ENCODE assay signal across 14 cellular contexts in the genomic region with DNA sequence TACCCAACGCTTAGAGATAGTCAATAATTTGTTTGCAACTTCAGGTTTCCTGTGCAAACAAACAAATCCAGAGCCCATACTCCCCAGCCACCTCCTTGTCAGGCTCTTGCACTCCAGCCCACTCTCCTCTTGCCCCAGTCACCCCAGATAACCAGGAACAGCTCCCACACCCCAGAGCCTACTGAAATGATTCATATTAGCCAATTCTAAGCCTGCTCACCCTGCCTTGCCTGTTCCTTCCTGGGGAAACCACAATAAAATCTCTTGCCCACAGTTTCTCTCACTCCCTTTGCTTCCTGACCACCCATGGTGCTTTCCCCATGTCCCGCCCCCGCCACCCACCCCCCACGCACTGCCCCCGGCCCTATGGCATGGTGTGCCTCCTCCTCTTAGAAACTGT. TPM values are rescaled to one million over a fixed set of nuclear protein-coding genes. Genes with fewer than 3 reads are reported as not detected.
DNase-seq lines count a peak whose midpoint lies in the region; ATAC-seq and TF ChIP-seq lines count a peak whose summit lies in the region.
"Had no signal": no experiment of that assay in that cellular context is flagged by ENCODE, and none has a peak within 500 bp of the region (broad histone marks: within the 10 kb centered on the region; RNA-seq: fewer than 3 reads in every experiment).

No MANE protein-coding gene starts in this region.

- intact Hi-C loops in Caco-2 (cut with micrococcal nuclease; ENCODE audit: unreplicated experiment), result no loop called here

- no peak overlapping the region for H3K4me3 ChIP-seq in Caco-2 (ENCODE audit: low read depth, low read length)

- H3K4me1 ChIP-seq in Caco-2, result no peaks in the 10 kb centered on the region

- POLR2A ChIA-PET in Caco-2 (lab: Charles Lee), result no interaction called here

- H3K4me3 Mint-ChIP-seq in activated T-cell treated with anti-CD3 and anti-CD28 coated beads, Interleukin-2, amount 50 U/mL, for 72 hours, result peak overlapping the region; percentile 28 to 39
- H3K4me3 Mint-ChIP-seq in Caco-2 (ENCODE audit: unreplicated experiment), result no peak overlapping the region
- H3K4me3 Mint-ChIP-seq: stimulated activated memory B cell treated with anti-CD40 and anti-IgM and Interleukin-4, amounts not matched to agents 10 μg/mL and 1 μg/mL and 100 μg/mL, for 72 hours had no signal

- DNase-seq in GDM1 (lab: John Stamatoyannopoulos, UW), result peak; percentile 71
- peak; percentile 37 for DNase-seq in OCI-M2 (lab: John Stamatoyannopoulos, UW; ENCODE audit: unreplicated experiment)
- peak; percentile 23 to 38 for DNase-seq in activated T-cell treated with anti-CD3 and anti-CD28 coated beads, Interleukin-2, amount 50 U/mL, for 72 hours
- DNase-seq in stimulated activated CD4-positive, alpha-beta T cell treated with anti-CD3 and anti-CD28 coated beads, Interleukin-15, amount 100 ng/mL, for 48 hours (ENCODE audit: low read depth in 2 of 2), result peak; percentile 9 to 25
- DNase-seq in effector CD4-positive, alpha-beta T cell, result no peak
- DNase-seq in NCI-H2107 (lab: John Stamatoyannopoulos, UW), result no peak
- no peak for DNase-seq in Caco-2
- DNase-seq: DMS53 had no signal

- CTCF ChIA-PET in Caco-2 (lab: Charles Lee), result no interaction called here

- ATAC-seq in activated T-cell treated with anti-CD3 and anti-CD28 coated beads, Interleukin-2, amount 50 U/mL, for 72 hours (replicated peaks in 1 of 2), result peak; percentile 83 to 88
- no peak for ATAC-seq in HG03457 (IDR thresholded peaks at IDR 0.05; ENCODE audit: unreplicated experiment)
- ATAC-seq: stimulated activated memory B cell treated with anti-CD40 and anti-IgM and Interleukin-4, amounts not matched to agents 10 μg/mL and 1 μg/mL and 100 μg/mL, for 72 hours had no signal

- BruUV-seq in Caco-2 (replicated peaks; lab: Mats Ljungman, UMichigan), result no TSS peak

- no peaks in the 10 kb centered on the region for H3K27me3 ChIP-seq in Caco-2 (replicated peaks; ENCODE audit: control insufficient read depth, insufficient read depth, low read length)

- H3K27me3 Mint-ChIP-seq in activated T-cell treated with anti-CD3 and anti-CD28 coated beads, Interleukin-2, amount 50 U/mL, for 72 hours (ENCODE audit: low read depth), result peaks cover 11% of the 10 kb centered on the region
- no peaks in the 10 kb centered on the region for H3K27me3 Mint-ChIP-seq in Caco-2 (ENCODE audit: insufficient read depth, unreplicated experiment)

- H3K4me1 Mint-ChIP-seq in activated T-cell treated with anti-CD3 and anti-CD28 coated beads, Interleukin-2, amount 50 U/mL, for 72 hours (ENCODE audit: low read depth), result peaks cover 55% of the 10 kb centered on the region
- no peaks in the 10 kb centered on the region for H3K4me1 Mint-ChIP-seq in Caco-2 (ENCODE audit: low read depth, unreplicated experiment)

- TF ChIP-seq CTCF in Caco-2 (IDR thresholded peaks at IDR 0.05; ENCODE audit: insufficient read depth in 1 of 2, low read depth in 1 of 2, low read length in 1 of 2, severe bottlenecking in 1 of 2, unreplicated experiment in 1 of 2), result no peak

- H3K27ac Mint-ChIP-seq in activated T-cell treated with anti-CD3 and anti-CD28 coated beads, Interleukin-2, amount 50 U/mL, for 72 hours, result no peak overlapping the region
- H3K27ac Mint-ChIP-seq in Caco-2 (ENCODE audit: unreplicated experiment), result no peak overlapping the region
- H3K27ac Mint-ChIP-seq: stimulated activated memory B cell treated with anti-CD40 and anti-IgM and Interleukin-4, amounts not matched to agents 10 μg/mL and 1 μg/mL and 100 μg/mL, for 72 hours had no signal

- H3K9me3 ChIP-seq in Caco-2, result no peaks in the 10 kb centered on the region

- H3K36me3 Mint-ChIP-seq in activated T-cell treated with anti-CD3 and anti-CD28 coated beads, Interleukin-2, amount 50 U/mL, for 72 hours (ENCODE audit: insufficient read depth in 2 of 2), result no peaks in the 10 kb centered on the region
- no peaks in the 10 kb centered on the region for H3K36me3 Mint-ChIP-seq in Caco-2 (ENCODE audit: insufficient read depth, unreplicated experiment)
- H3K36me3 Mint-ChIP-seq: stimulated activated memory B cell treated with anti-CD40 and anti-IgM and Interleukin-4, amounts not matched to agents 10 μg/mL and 1 μg/mL and 100 μg/mL, for 72 hours had no signal

- no peaks in the 10 kb centered on the region for H3K36me3 ChIP-seq in Caco-2 (ENCODE audit: control insufficient read depth, insufficient read depth, low read length)

- no peaks in the 10 kb centered on the region for H3K9me3 Mint-ChIP-seq in activated T-cell treated with anti-CD3 and anti-CD28 coated beads, Interleukin-2, amount 50 U/mL, for 72 hours
- H3K9me3 Mint-ChIP-seq in Caco-2 (ENCODE audit: unreplicated experiment), result no peaks in the 10 kb centered on the region
- H3K9me3 Mint-ChIP-seq: stimulated activated memory B cell treated with anti-CD40 and anti-IgM and Interleukin-4, amounts not matched to agents 10 μg/mL and 1 μg/mL and 100 μg/mL, for 72 hours had no signal

RNA-seq across cellular contexts. Expression of a gene that starts 3.8 kb away (rescaled TPM):
- not detected for total RNA-seq in activated T-cell treated with anti-CD3 and anti-CD28 coated beads, Interleukin-2, amount 50 U/mL, for 72 hours
- total RNA-seq in Caco-2 (2022), result not detected in 2 replicates
- total RNA-seq: activated CD8-positive, alpha-beta memory T cell treated with anti-CD3 and anti-CD28 coated beads for 36 hours; frontal cortex; HT1080; lung microvascular endothelial cell had no signal

RNA-seq across cellular contexts. Expression of a gene that starts 19.1 kb away (rescaled TPM):
- total RNA-seq in activated T-cell treated with anti-CD3 and anti-CD28 coated beads, Interleukin-2, amount 50 U/mL, for 72 hours, result not detected
- not detected in 2 replicates for total RNA-seq in Caco-2 (2022)
- total RNA-seq: activated CD8-positive, alpha-beta memory T cell treated with anti-CD3 and anti-CD28 coated beads for 36 hours; frontal cortex; HT1080; lung microvascular endothelial cell had no signal

Comparison
In these comparisons a context has a peak if more than half of its experiments do, and no peak if none do; other contexts are left out.
1. DNase-seq: peak in GDM1 (single experiment), OCI-M2 (single experiment), activated T-cell treated with anti-CD3 and anti-CD28 coated beads, Interleukin-2, amount 50 U/mL, for 72 hours (2 of 2) and stimulated activated CD4-positive, alpha-beta T cell treated with anti-CD3 and anti-CD28 coated beads, Interleukin-15, amount 100 ng/mL, for 48 hours (2 of 2); none in effector CD4-positive, alpha-beta T cell (single experiment), NCI-H2107 (single experiment) and Caco-2 (0 of 2).